In the genomic region with DNA sequence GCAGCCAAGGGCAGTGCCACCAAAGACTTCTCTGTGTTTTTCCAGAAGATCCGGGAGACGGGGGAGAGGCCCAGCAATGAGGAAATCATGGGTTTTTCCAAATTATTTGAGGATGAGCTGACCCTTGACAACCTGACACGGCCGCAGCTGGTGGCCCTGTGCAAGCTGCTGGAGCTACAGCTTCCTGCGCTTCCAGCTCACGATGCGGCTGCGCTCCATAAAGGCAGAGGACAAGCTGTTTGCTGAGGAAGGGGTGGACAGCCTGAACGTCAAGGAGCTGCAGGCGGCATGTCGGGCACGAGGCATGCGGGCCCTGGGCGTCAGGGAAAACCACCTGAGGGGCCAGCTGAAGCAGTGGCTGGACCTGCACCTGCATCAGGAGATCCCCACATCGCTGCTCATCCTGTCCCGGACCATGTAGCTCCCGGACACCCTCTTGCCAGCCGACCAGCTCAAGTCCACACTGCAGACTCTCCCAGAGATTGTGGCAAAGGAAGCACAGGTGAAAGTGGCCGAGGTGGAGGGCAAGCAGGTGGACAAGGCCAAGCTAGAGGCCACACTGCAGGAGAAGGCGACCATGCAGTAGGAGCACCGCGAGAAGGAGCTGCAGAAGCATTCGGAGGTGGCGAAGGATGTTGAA, we compare ENCODE assay signal across 22 cellular contexts. TPM values are rescaled to one million over a fixed set of nuclear protein-coding genes. Genes with fewer than 3 reads are reported as not detected.
DNase-seq lines count a peak whose midpoint lies in the region; ATAC-seq and TF ChIP-seq lines count a peak whose summit lies in the region.
"Had no signal": no experiment of that assay in that cellular context is flagged by ENCODE, and none has a peak within 500 bp of the region (broad histone marks: within the 10 kb centered on the region; RNA-seq: fewer than 3 reads in every experiment).

No MANE protein-coding gene starts in this region.

- H3K36me3 Mint-ChIP-seq in WTC11, result peaks cover 29% of the 10 kb centered on the region
- H3K36me3 Mint-ChIP-seq: CD14-positive monocyte had no signal

- no peak overlapping the region for H3K27ac Mint-ChIP-seq in WTC11
- H3K27ac Mint-ChIP-seq: CD4-positive, alpha-beta T cell; CD8-positive, alpha-beta memory T cell had no signal

- no peak overlapping the region for H3K4ac ChIP-seq in trophoblast cell (ENCODE audit: low read depth, low read length)

- no peak overlapping the region for H4K8ac ChIP-seq in trophoblast cell (ENCODE audit: low read depth, low read length)

- H3K27ac ChIP-seq in liver (ENCODE audit: low read depth in 1 of 2, low read length in 2 of 2), result no peak overlapping the region
- H3K27ac ChIP-seq in right lobe of liver, result no peak overlapping the region
- no peak overlapping the region for H3K27ac ChIP-seq in trophoblast cell (ENCODE audit: low read depth, low read length)
- no peak overlapping the region for H3K27ac ChIP-seq in subcutaneous abdominal adipose tissue (ENCODE audit: low read depth, low read length)
- H3K27ac ChIP-seq: 22Rv1; A549; BLaER1 treated with 17β-estradiol and CSF1 and Interleukin-3, amounts not matched to agents 10 nM and 100 nM; GM23248 had no signal

- H3K27me3 ChIP-seq in liver (ENCODE audit: control insufficient read depth in 4 of 4, insufficient read depth in 4 of 4, low read length in 3 of 4), result no peaks in the 10 kb centered on the region
- H3K27me3 ChIP-seq in right lobe of liver, result no peaks in the 10 kb centered on the region
- peaks cover 3% of the 10 kb centered on the region for H3K27me3 ChIP-seq in trophoblast cell (ENCODE audit: insufficient read depth, low read length)
- no peaks in the 10 kb centered on the region for H3K27me3 ChIP-seq in subcutaneous abdominal adipose tissue (ENCODE audit: control insufficient read depth in 5 of 5, insufficient read depth in 4 of 5, low read length in 5 of 5)
- H3K27me3 ChIP-seq: BE2C; BLaER1 treated with 17β-estradiol and CSF1 and Interleukin-3, amounts not matched to agents 10 nM and 100 nM had no signal

- H4K12ac ChIP-seq in trophoblast cell (ENCODE audit: low read depth, low read length), result no peak overlapping the region

- WGBS in liver, result 91% methylated on average over 24 of the region's 24 CpGs
- 83% methylated on average over 1 of the region's 24 CpGs for WGBS in right lobe of liver (ENCODE audit: insufficient coverage, low coverage, low lambda C conversion rate, missing lambda C conversion rate)
- no CpG with 5 or more reads among the region's 24 CpGs for WGBS in trophoblast cell (ENCODE audit: extremely low coverage, insufficient coverage, insufficient read length)

- intact Hi-C loops in right lobe of liver (cut with DNase I), result no loop called here

- no peak for TF ChIP-seq CTCF in liver (IDR thresholded peaks at IDR 0.05; ENCODE audit: low read depth, low read length, missing input control)
- no peak for TF ChIP-seq CTCF in right lobe of liver (IDR thresholded peaks at IDR 0.05)
- no peak for TF ChIP-seq CTCF in WTC11 (IDR thresholded peaks at IDR 0.05)

- no peak overlapping the region for H3K4me3 Mint-ChIP-seq in WTC11
- H3K4me3 Mint-ChIP-seq: CD14-positive monocyte; CD4-positive, alpha-beta T cell; CD8-positive, alpha-beta memory T cell had no signal

- no peak overlapping the region for H2BK5ac ChIP-seq in trophoblast cell (ENCODE audit: low read depth, low read length, poor library complexity)

- H3K27me3 Mint-ChIP-seq in WTC11 (ENCODE audit: low read depth), result peaks cover 72% of the 10 kb centered on the region
- H3K27me3 Mint-ChIP-seq: CD4-positive, alpha-beta T cell had no signal

- no peak overlapping the region for H2AK5ac ChIP-seq in trophoblast cell (ENCODE audit: low read length)

- no peak overlapping the region for H3K14ac ChIP-seq in trophoblast cell (ENCODE audit: low read length)

- no peaks in the 10 kb centered on the region for H3K36me3 ChIP-seq in liver (ENCODE audit: control insufficient read depth in 4 of 4, insufficient read depth in 3 of 4, low read depth in 1 of 4, low read length in 3 of 4)
- no peaks in the 10 kb centered on the region for H3K36me3 ChIP-seq in right lobe of liver
- no peaks in the 10 kb centered on the region for H3K36me3 ChIP-seq in trophoblast cell (ENCODE audit: control insufficient read depth in 1 of 2, insufficient read depth in 2 of 2, low read length in 2 of 2)
- H3K36me3 ChIP-seq in subcutaneous abdominal adipose tissue (ENCODE audit: control insufficient read depth in 5 of 5, insufficient read depth in 5 of 5, low read length in 5 of 5), result no peaks in the 10 kb centered on the region
- H3K36me3 ChIP-seq: BE2C; BLaER1 treated with 17β-estradiol and CSF1 and Interleukin-3, amounts not matched to agents 10 nM and 100 nM had no signal

- no peaks in the 10 kb centered on the region for H3K4me1 ChIP-seq in liver (ENCODE audit: control insufficient read depth in 4 of 4, insufficient read depth in 4 of 4, low read length in 3 of 4)
- H3K4me1 ChIP-seq in right lobe of liver, result no peaks in the 10 kb centered on the region
- no peaks in the 10 kb centered on the region for H3K4me1 ChIP-seq in trophoblast cell (ENCODE audit: control insufficient read depth in 1 of 2, insufficient read depth in 2 of 2, low read length in 2 of 2)
- no peaks in the 10 kb centered on the region for H3K4me1 ChIP-seq in subcutaneous abdominal adipose tissue (ENCODE audit: control insufficient read depth in 5 of 5, insufficient read depth in 5 of 5, low read length in 5 of 5)
- H3K4me1 ChIP-seq: A549, BE2C had no signal

- H3K9me3 Mint-ChIP-seq in WTC11, result peaks cover 43% of the 10 kb centered on the region

- H2BK12ac ChIP-seq in trophoblast cell (ENCODE audit: low read length), result no peak overlapping the region

- H3K4me1 Mint-ChIP-seq in WTC11, result peaks cover 7% of the 10 kb centered on the region
- H3K4me1 Mint-ChIP-seq: CD14-positive monocyte; CD8-positive, alpha-beta memory T cell had no signal

- TF ChIP-seq RAD21 in liver (IDR thresholded peaks at IDR 0.05), result no peak

- POLR2A ChIA-PET in WTC11 (lab: Charles Lee), result interaction anchor here (1.4 kb wide), 1 partner anchor 230 kb away, joined by 3 read pairs; a partner anchor contains a TSS

- H3K79me1 ChIP-seq in trophoblast cell (ENCODE audit: low read length), result no peaks in the 10 kb centered on the region

- H2AFZ ChIP-seq in trophoblast cell (ENCODE audit: insufficient read depth, low read length, poor library complexity), result no peak overlapping the region
- H2AFZ ChIP-seq: GM23248 had no signal

- CTCF ChIA-PET in WTC11 (lab: Charles Lee), result interaction anchor here (0.9 to 5.9 kb wide), 3 partner anchors 9 to 23 kb away, joined by 3 to 48 read pairs (median 5); a partner anchor contains a TSS

- H3K9ac ChIP-seq in liver (ENCODE audit: low read depth in 1 of 2, low read length in 2 of 2), result no peak overlapping the region
- H3K9ac ChIP-seq in trophoblast cell (ENCODE audit: low read length), result no peak overlapping the region
- H3K9ac ChIP-seq in subcutaneous abdominal adipose tissue (ENCODE audit: low read length in 5 of 5), result no peak overlapping the region
- H3K9ac ChIP-seq: BLaER1 treated with 17β-estradiol and CSF1 and Interleukin-3, amounts not matched to agents 10 nM and 100 nM; GM23248 had no signal

- H3K79me2 ChIP-seq in trophoblast cell (ENCODE audit: control insufficient read depth, insufficient read depth, low read length, poor library complexity), result no peaks in the 10 kb centered on the region

- peak overlapping the region in 2 of 3 donors; percentile 23 to 56 for H3K4me3 ChIP-seq in liver (ENCODE audit: low read depth in 1 of 3, low read length in 3 of 3)
- H3K4me3 ChIP-seq in right lobe of liver, result no peak overlapping the region
- H3K4me3 ChIP-seq in trophoblast cell (ENCODE audit: low read depth, low read length), result peak overlapping the region; percentile 18
- H3K4me3 ChIP-seq in subcutaneous abdominal adipose tissue (ENCODE audit: low read depth in 1 of 5, low read length in 5 of 5), result peak overlapping the region in 3 of 5 donors; percentile 24 to 50 (median 49)
- H3K4me3 ChIP-seq: A549; BLaER1 treated with 17β-estradiol and CSF1 and Interleukin-3, amounts not matched to agents 10 nM and 100 nM; GM12878; GM23248 had no signal

- no peak for TF ChIP-seq POLR2A in right lobe of liver (IDR thresholded peaks at IDR 0.05)

- H4K91ac ChIP-seq in trophoblast cell (ENCODE audit: low read depth, low read length), result no peak overlapping the region

- no peak overlapping the region for H2BK120ac ChIP-seq in trophoblast cell (ENCODE audit: insufficient read depth, low read length, poor library complexity)

- no peak overlapping the region for H3K23ac ChIP-seq in trophoblast cell (ENCODE audit: low read length)

- peaks cover 45 to 68% (median 55%) of the 10 kb centered on the region in 4 donors for H3K9me3 ChIP-seq in liver (ENCODE audit: control insufficient read depth in 4 of 4, low read length in 3 of 4)
- no peaks in the 10 kb centered on the region for H3K9me3 ChIP-seq in right lobe of liver
- peaks cover 61% of the 10 kb centered on the region for H3K9me3 ChIP-seq in trophoblast cell (ENCODE audit: insufficient read depth, low read depth, low read length)
- H3K9me3 ChIP-seq in subcutaneous abdominal adipose tissue (ENCODE audit: control insufficient read depth in 5 of 5, low read length in 5 of 5), result peaks cover 21 to 92% (median 77%) of the 10 kb centered on the region in 5 donors
- H3K9me3 ChIP-seq: BE2C had no signal

- ATAC-seq in right lobe of liver (no peak), WTC11 (no peak)
- ATAC-seq: A549, GM12878, HCT116 had no signal

- H3K4me2 ChIP-seq in trophoblast cell (ENCODE audit: low read length), result no peak overlapping the region
- H3K4me2 ChIP-seq: A549; BLaER1 treated with 17β-estradiol and CSF1 and Interleukin-3, amounts not matched to agents 10 nM and 100 nM had no signal

- H3K18ac ChIP-seq in trophoblast cell (ENCODE audit: low read length), result no peak overlapping the region

- DNase-seq in right lobe of liver, result no peak
- DNase-seq in trophoblast cell, result no peak
- DNase-seq in A172 (ENCODE audit: low spot score), result no peak
- no peak for DNase-seq in WTC11 (ENCODE audit: low spot score)
- DNase-seq: ACHN; AML-193; BE2C; CD4-positive, alpha-beta T cell; CD8-positive, alpha-beta memory T cell; DMS79; EL; GDM1; GM23248 had no signal

RNA-seq across cellular contexts. Expression of a gene that starts 11.7 kb away (rescaled TPM):
- total RNA-seq in liver (not detected), right lobe of liver (not detected), WTC11 (2021) (0.69 to 1.3 TPM (median 0.78 TPM) in 3 replicates)
- polyA plus RNA-seq in liver, result under 1 TPM in 1 of 2 donors, not detected in 1; 0.13 TPM
- 0.74 and 1.1 TPM in 2 replicates for polyA plus RNA-seq in trophoblast cell (2013)
- not detected in 2 replicates for total RNA-seq in A172 (2014; rRNA removed; shearing (Covaris generic))
- total RNA-seq: CD4-positive, alpha-beta T cell; CD8-positive, alpha-beta memory T cell; GM12878; GM23248; H7 had no signal
- polyA plus RNA-seq: A549; CD14-positive monocyte; CD8-positive, alpha-beta memory T cell; GM12878 had no signal

RNA-seq across cellular contexts. Expression of a gene that starts 13.6 kb away (rescaled TPM):
- total RNA-seq in liver (1 to 10 TPM in 1 of 2 donors, under 1 TPM in 1; 0.42 to 1.5 TPM), right lobe of liver (under 1 TPM; 0.12 to 0.71 (median 0.32) TPM), WTC11 (2021) (5.6 to 8.0 TPM (median 7.2 TPM) in 3 replicates)
- under 1 TPM; 0.31 to 0.42 TPM for polyA plus RNA-seq in liver
- 2.9 and 3.0 TPM in 2 replicates for polyA plus RNA-seq in trophoblast cell (2013)
- not detected in 2 replicates for total RNA-seq in A172 (2014; rRNA removed; shearing (Covaris generic))
- total RNA-seq: GM12878 had no signal
- polyA plus RNA-seq: A549 had no signal

RNA-seq across cellular contexts. Expression of a gene that starts 42.9 kb away (rescaled TPM):
- total RNA-seq in liver (10 to 100 TPM in 1 of 2 donors, 1 to 10 TPM in 1; 8.7 to 12.8 TPM), right lobe of liver (1 to 10 TPM; 3.1 to 7.1 (median 5.0) TPM), WTC11 (2021) (24.5 to 26.2 TPM (median 26.1 TPM) in 3 replicates)
- 1 to 10 TPM; 3.2 to 4.5 TPM for polyA plus RNA-seq in liver
- polyA plus RNA-seq in trophoblast cell (2013), result 8.1 and 8.2 TPM in 2 replicates
- total RNA-seq in A172 (2014; rRNA removed; shearing (Covaris generic)), result 0.07 TPM in 1 of 2 replicates, not detected in the other

RNA-seq across cellular contexts. Expression of a gene that starts 52.5 kb away (rescaled TPM):
- total RNA-seq in liver (10 to 100 TPM; 13.1 to 21.7 TPM), right lobe of liver (10 to 100 TPM in 4 of 6 experiments, 1 to 10 TPM in 2; 6.3 to 17.1 (median 10.7) TPM), WTC11 (2021) (55.9 to 65.5 TPM (median 64.8 TPM) in 3 replicates)
- 10 to 100 TPM in 1 of 2 donors, 1 to 10 TPM in 1; 2.1 to 10.3 TPM for polyA plus RNA-seq in liver
- 23.5 and 25.9 TPM in 2 replicates for polyA plus RNA-seq in trophoblast cell (2013)
- total RNA-seq in A172 (2014; rRNA removed; shearing (Covaris generic)), result 2.9 and 5.5 TPM in 2 replicates

Comparison
In these comparisons a context has a peak if more than half of its experiments do, and no peak if none do; other contexts are left out.
1. H3K4me3 ChIP-seq: peak in liver (2 of 3), trophoblast cell (single experiment) and subcutaneous abdominal adipose tissue (3 of 5); none in right lobe of liver (0 of 3).